Comparison of ENCODE assay signal across 9 cellular contexts in the genomic region with DNA sequence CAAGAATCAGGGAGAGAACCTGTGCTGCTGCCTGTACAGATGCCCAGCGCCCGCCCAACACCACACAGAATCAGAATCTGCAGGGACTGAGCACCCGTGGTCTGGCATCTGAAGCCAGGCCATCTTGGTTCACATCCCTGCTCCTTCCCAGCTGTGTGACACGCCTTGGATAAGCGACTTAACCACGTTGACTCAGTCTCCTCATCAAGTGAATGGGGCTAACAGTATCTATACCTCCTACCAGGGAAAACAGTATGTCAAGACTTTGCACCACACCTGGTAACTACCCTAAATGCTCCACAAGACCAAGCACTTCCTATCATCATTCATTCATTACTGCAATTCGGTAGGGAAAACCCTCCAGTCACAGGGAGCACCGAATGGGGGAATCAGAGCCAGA. TPM values are rescaled to one million over a fixed set of nuclear protein-coding genes. Genes with fewer than 3 reads are reported as not detected.
A peak's percentile ranks its signal among the peaks of the same experiment; 100 is the strongest.
DNase-seq lines count a peak whose midpoint lies in the region; ATAC-seq and TF ChIP-seq lines count a peak whose summit lies in the region.
"Had no signal": no experiment of that assay in that cellular context is flagged by ENCODE, and none has a peak within 500 bp of the region (broad histone marks: within the 10 kb centered on the region; RNA-seq: fewer than 3 reads in every experiment).

No MANE protein-coding gene starts in this region.

- H3K4me3 ChIP-seq in kidney epithelial cell (ENCODE audit: low read depth, low read length), result peak overlapping the region; percentile 93
- H3K4me3 ChIP-seq in suprapubic skin, result peak overlapping the region; percentile 73

- peaks cover 61% of the 10 kb centered on the region for H3K4me1 Mint-ChIP-seq in activated CD4-positive, alpha-beta T cell treated with anti-CD3 and anti-CD28 coated beads for 36 hours
- H3K4me1 Mint-ChIP-seq in activated naive CD8-positive, alpha-beta T cell treated with anti-CD3 and anti-CD28 coated beads, Interleukin-2, amount 10 ng/mL, durations not matched to agents 7 days and 5 days, result peaks cover 52% of the 10 kb centered on the region

- H3K4me3 Mint-ChIP-seq in activated CD4-positive, alpha-beta T cell treated with anti-CD3 and anti-CD28 coated beads for 36 hours, result peak overlapping the region; percentile 94
- H3K4me3 Mint-ChIP-seq in activated naive CD8-positive, alpha-beta T cell treated with anti-CD3 and anti-CD28 coated beads, Interleukin-2, amount 10 ng/mL, durations not matched to agents 7 days and 5 days, result peak overlapping the region; percentile 98

- H3K27me3 ChIP-seq in kidney epithelial cell (ENCODE audit: control insufficient read depth, insufficient read depth, low read length), result no peaks in the 10 kb centered on the region
- no peaks in the 10 kb centered on the region for H3K27me3 ChIP-seq in suprapubic skin

- peaks cover 40% of the 10 kb centered on the region for H3K36me3 Mint-ChIP-seq in activated CD4-positive, alpha-beta T cell treated with anti-CD3 and anti-CD28 coated beads for 36 hours (ENCODE audit: low read depth)
- H3K36me3 Mint-ChIP-seq in activated naive CD8-positive, alpha-beta T cell treated with anti-CD3 and anti-CD28 coated beads, Interleukin-2, amount 10 ng/mL, durations not matched to agents 7 days and 5 days, result peaks cover 23% of the 10 kb centered on the region

- CTCF ChIA-PET in activated CD4-positive, alpha-beta T cell treated with anti-CD3 and anti-CD28 coated beads for 36 hours (lab: Charles Lee), result interaction anchor here (1.2 to 2.5 kb wide), 2 partner anchors 9 to 28 kb away, joined by 3 to 17 read pairs; no protein-coding TSS in a partner anchor

- no peaks in the 10 kb centered on the region for H3K9me3 Mint-ChIP-seq in activated CD4-positive, alpha-beta T cell treated with anti-CD3 and anti-CD28 coated beads for 36 hours (ENCODE audit: low read depth)
- no peaks in the 10 kb centered on the region for H3K9me3 Mint-ChIP-seq in activated naive CD8-positive, alpha-beta T cell treated with anti-CD3 and anti-CD28 coated beads, Interleukin-2, amount 10 ng/mL, durations not matched to agents 7 days and 5 days

- peaks cover 57% of the 10 kb centered on the region for H3K4me1 ChIP-seq in suprapubic skin

- no peaks in the 10 kb centered on the region for H3K27me3 Mint-ChIP-seq in activated CD4-positive, alpha-beta T cell treated with anti-CD3 and anti-CD28 coated beads for 36 hours
- H3K27me3 Mint-ChIP-seq in activated naive CD8-positive, alpha-beta T cell treated with anti-CD3 and anti-CD28 coated beads, Interleukin-2, amount 10 ng/mL, durations not matched to agents 7 days and 5 days, result no peaks in the 10 kb centered on the region

- no peak for TF ChIP-seq POLR2A in suprapubic skin (IDR thresholded peaks at IDR 0.05)

- no peaks in the 10 kb centered on the region for H3K9me3 ChIP-seq in suprapubic skin

- no peak for TF ChIP-seq CTCF in kidney epithelial cell (IDR thresholded peaks at IDR 0.05; ENCODE audit: insufficient read depth, low read length, poor library complexity, severe bottlenecking)
- TF ChIP-seq CTCF in suprapubic skin (IDR thresholded peaks at IDR 0.05), result no peak

- POLR2A ChIA-PET in activated CD4-positive, alpha-beta T cell treated with anti-CD3 and anti-CD28 coated beads for 36 hours (lab: Charles Lee), result interaction anchor here (0.5 to 1.6 kb wide), 2 partner anchors 8 to 73 kb away, joined by 3 to 4 read pairs; partner anchors contain the start of genes NDUFA11 and VMAC
- POLR2A ChIA-PET in activated naive CD8-positive, alpha-beta T cell treated with anti-CD3 and anti-CD28 coated beads, Interleukin-2, amount 10 ng/mL, durations not matched to agents 7 days and 5 days (lab: Charles Lee), result interaction anchor here (0.8 to 2.6 kb wide), 4 partner anchors 11 to 73 kb away, joined by 3 to 9 read pairs (median 3); partner anchors contain the start of gene NDUFA11

- DNase-seq in activated CD4-positive, alpha-beta T cell treated with anti-CD3 and anti-CD28 coated beads for 36 hours, result no peak
- DNase-seq in activated CD4-positive, alpha-beta T cell treated with anti-CD3 and anti-CD28 coated beads, Interleukin-2, amount 50 U/mL, for 48 hours, result no peak
- no peak for DNase-seq in activated naive CD8-positive, alpha-beta T cell treated with anti-CD3 and anti-CD28 coated beads, Interleukin-2, amount 10 ng/mL, durations not matched to agents 7 days and 5 days
- DNase-seq in kidney epithelial cell (ENCODE audit: low read depth), result no peak
- DNase-seq in suprapubic skin (ENCODE audit: low spot score in 2 of 2), result no peak
- DNase-seq in middle frontal gyrus (ENCODE audit: extremely low spot score, low spot score), result no peak
- no peak for DNase-seq in posterior vena cava (ENCODE audit: low spot score)

- TF ChIP-seq EP300 in suprapubic skin (IDR thresholded peaks at IDR 0.05), result no peak

- H3K27ac Mint-ChIP-seq in activated CD4-positive, alpha-beta T cell treated with anti-CD3 and anti-CD28 coated beads for 36 hours, result peak overlapping the region; percentile 88
- peak overlapping the region; percentile 95 for H3K27ac Mint-ChIP-seq in activated naive CD8-positive, alpha-beta T cell treated with anti-CD3 and anti-CD28 coated beads, Interleukin-2, amount 10 ng/mL, durations not matched to agents 7 days and 5 days

- intact Hi-C loops in activated CD4-positive, alpha-beta T cell treated with anti-CD3 and anti-CD28 coated beads for 36 hours (cut with DNase I, micrococcal nuclease), result loop anchor here in 1 of 2 experiments (5.0 kb wide), 4 partner anchors 294 to 1574 kb away; partner anchors contain the start of genes CHAF1A, DPP9, HSD11B1L and MICOS13
- intact Hi-C loops in posterior vena cava (cut with DNase I), result no loop called here

- WGBS in suprapubic skin, result 48% methylated on average over 8 of the region's 8 CpGs

- H3K36me3 ChIP-seq in kidney epithelial cell (ENCODE audit: control insufficient read depth, insufficient read depth, low read length), result no peaks in the 10 kb centered on the region
- peaks cover 15% of the 10 kb centered on the region for H3K36me3 ChIP-seq in suprapubic skin

- H3K27ac ChIP-seq in suprapubic skin, result no peak overlapping the region

- no peak for ATAC-seq in activated CD4-positive, alpha-beta T cell treated with anti-CD3 and anti-CD28 coated beads for 36 hours
- no peak for ATAC-seq in activated naive CD8-positive, alpha-beta T cell treated with anti-CD3 and anti-CD28 coated beads, Interleukin-2, amount 10 ng/mL, durations not matched to agents 7 days and 5 days (ENCODE audit: low read depth)
- ATAC-seq in GM18909 (IDR thresholded peaks at IDR 0.05; ENCODE audit: poor library complexity, unreplicated experiment), result no peak
- ATAC-seq: activated CD4-positive, CD25-positive, alpha-beta regulatory T cell treated with anti-CD3 and anti-CD28 coated beads, Interleukin-2, amount 50 U/mL, for 24 hours had no signal

RNA-seq across cellular contexts. Expression of gene RANBP3, which starts 1.2 kb away (rescaled TPM):
- total RNA-seq in activated CD4-positive, alpha-beta T cell treated with anti-CD3 and anti-CD28 coated beads for 36 hours, result 100 to 1,000 TPM in 1 of 2 experiments, 10 to 100 TPM in 1; 85.5 to 103 TPM
- total RNA-seq in activated naive CD8-positive, alpha-beta T cell treated with anti-CD3 and anti-CD28 coated beads, Interleukin-2, amount 10 ng/mL, durations not matched to agents 7 days and 5 days, result 100 to 1,000 TPM; 104 to 108 TPM
- 70.0 and 76.1 TPM in 2 replicates for total RNA-seq in kidney epithelial cell
- 10 to 100 TPM; 55.6 to 85.0 (median 78.0) TPM for total RNA-seq in suprapubic skin
- 10 to 100 TPM; 48.3 to 55.4 TPM for total RNA-seq in posterior vena cava
